Comparison of ENCODE assay signal across 8 cellular contexts in the genomic region with DNA sequence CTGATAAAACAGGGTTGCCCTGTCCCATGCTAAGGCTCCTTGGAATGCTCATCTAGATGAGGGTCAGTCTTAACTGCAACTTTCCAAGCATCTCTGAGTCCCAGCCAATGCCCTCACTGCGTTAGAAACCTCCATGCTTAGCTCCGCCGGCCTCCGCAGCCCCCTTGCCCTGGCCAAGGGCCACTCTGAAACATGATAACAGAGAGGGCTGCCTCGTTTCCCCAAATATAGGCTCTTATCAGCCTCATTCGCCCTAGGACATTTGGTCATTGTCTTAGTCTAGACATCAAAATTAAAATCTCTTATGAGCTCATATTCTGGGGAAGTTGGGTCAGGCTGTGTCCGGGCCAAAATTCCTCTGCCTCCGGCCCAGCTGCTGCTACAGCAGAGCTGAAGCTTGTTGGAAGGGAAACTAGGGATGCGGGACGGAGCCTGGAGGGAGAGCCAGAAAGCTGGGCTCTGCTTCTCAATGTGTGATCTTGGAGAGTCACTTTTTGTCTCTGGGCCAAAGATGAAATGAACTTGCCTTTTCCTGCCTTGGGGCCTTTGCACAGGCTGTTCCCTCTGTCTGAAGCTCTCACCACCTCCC.
DNase-seq lines count a peak whose midpoint lies in the region; ATAC-seq and TF ChIP-seq lines count a peak whose summit lies in the region.

No MANE protein-coding gene starts in this region.

- no peak overlapping the region for H3K4me3 Mint-ChIP-seq in CD8-positive, alpha-beta memory T cell

- H3F3A ChIP-seq in Loucy (ENCODE audit: low read depth) = no peaks in the 10 kb centered on the region

- intact Hi-C loops in spleen (cut with DNase I; ENCODE audit: low total_unique reads) = loop anchor here (10.0 kb wide), 1 partner anchor 380 kb away; a partner anchor contains a TSS

- H4K20me1 ChIP-seq in Loucy (ENCODE audit: insufficient read depth, low read length, poor library complexity, severe bottlenecking) = no peaks in the 10 kb centered on the region

- no peaks in the 10 kb centered on the region for H3K36me3 ChIP-seq in Loucy (ENCODE audit: insufficient read depth, low read length)
- H3K36me3 ChIP-seq in duodenal mucosa (ENCODE audit: control insufficient read depth in 1 of 2, insufficient read depth in 2 of 2, low read length in 2 of 2) = no peaks in the 10 kb centered on the region
- no peaks in the 10 kb centered on the region for H3K36me3 ChIP-seq in lung (ENCODE audit: control insufficient read depth in 2 of 2, insufficient read depth in 2 of 2, low read length in 2 of 2)
- H3K36me3 ChIP-seq in spleen = no peaks in the 10 kb centered on the region
- H3K36me3 ChIP-seq in CD8-positive, alpha-beta memory T cell (ENCODE audit: insufficient read depth, low read length) = no peaks in the 10 kb centered on the region

- H3K79me2 ChIP-seq in Loucy (ENCODE audit: insufficient read depth, low read length) = no peaks in the 10 kb centered on the region

- H3K9ac ChIP-seq in Loucy (ENCODE audit: low read depth, low read length, poor library complexity, severe bottlenecking) (no peak overlapping the region), duodenal mucosa (ENCODE audit: low read depth in 1 of 2, low read length in 2 of 2) (peak overlapping the region; percentile 34 to 60)

- H3K27ac ChIP-seq in duodenal mucosa (ENCODE audit: low read depth, low read length) = no peak overlapping the region
- H3K27ac ChIP-seq in lung (ENCODE audit: low read depth in 1 of 2, low read length in 1 of 2) = peak overlapping the region; percentile 61 to 78
- peak overlapping the region in 6 of 8 donors; percentile 51 to 71 (median 60) for H3K27ac ChIP-seq in spleen
- no peak overlapping the region for H3K27ac ChIP-seq in CD8-positive, alpha-beta memory T cell (ENCODE audit: low read depth, low read length)

- H3K27me3 Mint-ChIP-seq in CD8-positive, alpha-beta memory T cell = peaks cover 3 to 11% of the 10 kb centered on the region in 2 donors

- POLR2A ChIA-PET in CD8-positive, alpha-beta memory T cell (lab: Charles Lee) = interaction anchor here (0.6 to 0.9 kb wide), 2 partner anchors 243 to 336 kb away, joined by 3 to 6 read pairs; no protein-coding TSS in a partner anchor

- H3K9me2 ChIP-seq in Loucy (replicated peaks; ENCODE audit: low read depth, low read length) = no peaks in the 10 kb centered on the region

- peak overlapping the region in 2 of 8 donors; percentile 26 to 47 for H3K27ac Mint-ChIP-seq in CD8-positive, alpha-beta memory T cell

- H3K9me3 Mint-ChIP-seq in CD8-positive, alpha-beta memory T cell = no peaks in the 10 kb centered on the region

- TF ChIP-seq CTCF in Loucy (conservative IDR thresholded peaks at IDR 0.05; ENCODE audit: low read length) (no peak), lung (IDR thresholded peaks at IDR 0.05; ENCODE audit: control extremely low read depth, extremely low read depth) (no peak), spleen (IDR thresholded peaks at IDR 0.05 in 8 of 11, conservative IDR thresholded peaks at IDR 0.05 in 3 of 11) (no peak)

- peak overlapping the region; percentile 82 for H2AFZ ChIP-seq in Loucy (ENCODE audit: low read length)

- ATAC-seq in lung (ENCODE audit: insufficient read depth, low FRiP score) = no peak

- no peaks in the 10 kb centered on the region for H3K9me3 ChIP-seq in Loucy (ENCODE audit: insufficient read depth, low read depth, low read length)
- H3K9me3 ChIP-seq in duodenal mucosa (ENCODE audit: control insufficient read depth in 1 of 2, low read length in 2 of 2) = no peaks in the 10 kb centered on the region
- H3K9me3 ChIP-seq in lung (ENCODE audit: control insufficient read depth in 2 of 2, insufficient read depth in 1 of 2, low read length in 1 of 2) = no peaks in the 10 kb centered on the region
- no peaks in the 10 kb centered on the region for H3K9me3 ChIP-seq in spleen
- H3K9me3 ChIP-seq in CD8-positive, alpha-beta memory T cell (ENCODE audit: low read length) = no peaks in the 10 kb centered on the region

- no peak overlapping the region for H3K4me3 ChIP-seq in Loucy (ENCODE audit: low read length, poor library complexity, severe bottlenecking)
- H3K4me3 ChIP-seq in duodenal mucosa (ENCODE audit: low read depth in 1 of 2, low read length in 2 of 2) = no peak overlapping the region
- no peak overlapping the region for H3K4me3 ChIP-seq in lung
- no peak overlapping the region for H3K4me3 ChIP-seq in spleen
- no peak overlapping the region for H3K4me3 ChIP-seq in CD8-positive, alpha-beta memory T cell (ENCODE audit: low read length)

- H3K4me2 ChIP-seq in Loucy (ENCODE audit: low read depth, low read length, poor library complexity, severe bottlenecking) = no peak overlapping the region

- no peaks in the 10 kb centered on the region for H3K4me1 ChIP-seq in Loucy (ENCODE audit: insufficient read depth, low read length, poor library complexity, severe bottlenecking)
- H3K4me1 ChIP-seq in duodenal mucosa (ENCODE audit: control insufficient read depth in 1 of 2, insufficient read depth in 2 of 2, low read length in 2 of 2) = peaks cover 4 to 10% of the 10 kb centered on the region in 2 donors
- peaks cover 0 to 10% of the 10 kb centered on the region in 2 donors for H3K4me1 ChIP-seq in lung (ENCODE audit: control insufficient read depth in 2 of 2, insufficient read depth in 2 of 2, low read length in 2 of 2)
- peaks cover 10 to 48% (median 32%) of the 10 kb centered on the region in 6 donors for H3K4me1 ChIP-seq in spleen
- H3K4me1 ChIP-seq in CD8-positive, alpha-beta memory T cell (ENCODE audit: insufficient read depth, low read length) = no peaks in the 10 kb centered on the region

- WGBS in lung, 2 donors = 53 to 78% methylated on average over 10 of the region's 10 CpGs
- WGBS in spleen, 5 donors = 63 to 85% (median 72%) methylated on average over 10 of the region's 10 CpGs

- DNase-seq in lung (ENCODE audit: low spot score) = peak; percentile 44
- no peak for DNase-seq in spleen
- DNase-seq in NCI-H2029 treated with DMSO at 0.1 percent for 48 hours (lab: John Stamatoyannopoulos, UW) = no peak
- DNase-seq in CD8-positive, alpha-beta memory T cell = no peak
- DNase-seq in HK-2 (ENCODE audit: unreplicated experiment) = no peak
- DNase-seq in activated CD4-positive, CD25-positive, alpha-beta regulatory T cell (lab: John Stamatoyannopoulos, UW) = no peak

- H3K36me3 Mint-ChIP-seq in CD8-positive, alpha-beta memory T cell = no peaks in the 10 kb centered on the region

- H3K4me1 Mint-ChIP-seq in CD8-positive, alpha-beta memory T cell = peaks cover 0 to 5% (median 3%) of the 10 kb centered on the region in 3 donors

- CTCF ChIA-PET in CD8-positive, alpha-beta memory T cell (lab: Charles Lee) = interaction anchor here (0.7 to 8.4 kb wide), 22 partner anchors 9 to 381 kb away, joined by 3 to 141 read pairs (median 6); a partner anchor contains a TSS

- no peak for TF ChIP-seq POLR2A in spleen (IDR thresholded peaks at IDR 0.05)

- H3K27me3 ChIP-seq in Loucy (ENCODE audit: insufficient read depth, low read length, poor library complexity, severe bottlenecking) (no peaks in the 10 kb centered on the region), duodenal mucosa (ENCODE audit: control insufficient read depth in 1 of 2, insufficient read depth in 2 of 2, low read length in 2 of 2) (no peaks in the 10 kb centered on the region), lung (ENCODE audit: control insufficient read depth, insufficient read depth) (no peaks in the 10 kb centered on the region), spleen (replicated peaks in 1 of 7) (peaks cover 0 to 15% (median 0%) of the 10 kb centered on the region in 7 donors)
- peaks cover 6% of the 10 kb centered on the region for H3K27me3 ChIP-seq in CD8-positive, alpha-beta memory T cell (ENCODE audit: insufficient read depth, low read length, poor library complexity, severe bottlenecking)

Comparison
In these comparisons a context has a peak if more than half of its experiments do, and no peak if none do; other contexts are left out.
1. H3K27ac ChIP-seq: peak in lung (2 of 2) and spleen (6 of 8); none in duodenal mucosa (single experiment) and CD8-positive, alpha-beta memory T cell (single experiment).